Comparison of ENCODE assay signal across 14 cellular contexts in the genomic region with DNA sequence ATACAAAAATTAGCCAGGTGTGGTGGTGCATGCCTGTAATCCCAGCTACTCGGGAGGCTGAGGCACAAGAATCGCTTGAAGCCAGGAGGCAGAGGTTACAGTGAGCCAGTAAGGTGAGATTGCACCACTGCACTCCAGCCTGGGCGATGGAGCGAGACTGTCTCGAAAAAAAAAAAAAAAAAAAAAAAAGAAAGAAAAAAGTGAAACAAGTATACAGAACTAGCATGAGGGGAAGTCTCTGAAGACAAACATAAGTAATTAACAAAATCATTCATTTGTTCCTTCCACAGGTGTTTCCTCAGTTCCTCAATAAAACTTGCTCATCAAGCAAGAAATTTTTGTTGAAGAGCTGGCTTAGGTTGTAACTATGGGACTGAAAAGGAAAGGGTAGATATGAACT. TPM values are rescaled to one million over a fixed set of nuclear protein-coding genes. Genes with fewer than 3 reads are reported as not detected.
DNase-seq lines count a peak whose midpoint lies in the region; ATAC-seq and TF ChIP-seq lines count a peak whose summit lies in the region.
"Had no signal": no experiment of that assay in that cellular context is flagged by ENCODE, and none has a peak within 500 bp of the region (broad histone marks: within the 10 kb centered on the region; RNA-seq: fewer than 3 reads in every experiment).

No MANE protein-coding gene starts in this region.

- no peaks in the 10 kb centered on the region for H3K79me2 ChIP-seq in neural progenitor cell (ENCODE audit: low read depth)

- H3K4me3 Mint-ChIP-seq in activated B cell treated with CpG ODN at 0.5 μM for 24 hours, result peak overlapping the region; percentile 9
- no peak overlapping the region for H3K4me3 Mint-ChIP-seq in mesothelial cell of epicardium
- no peak overlapping the region for H3K4me3 Mint-ChIP-seq in stimulated activated naive B cell treated with anti-CD40 and anti-IgM and Interleukin-4, amounts not matched to agents 10 μg/mL and 1 μg/mL and 100 μg/mL, for 72 hours
- H3K4me3 Mint-ChIP-seq in neural progenitor cell, result no peak overlapping the region
- H3K4me3 Mint-ChIP-seq: CD4-positive, alpha-beta memory T cell had no signal

- H3K4me2 ChIP-seq in BLaER1, result peak overlapping the region; percentile 7
- no peak overlapping the region for H3K4me2 ChIP-seq in neural progenitor cell

- H3K27me3 Mint-ChIP-seq in activated B cell treated with CpG ODN at 0.5 μM for 24 hours (no peaks in the 10 kb centered on the region), mesothelial cell of epicardium (ENCODE audit: low read depth) (no peaks in the 10 kb centered on the region), neural progenitor cell (ENCODE audit: insufficient read depth, low read depth) (no peaks in the 10 kb centered on the region)
- H3K27me3 Mint-ChIP-seq in stimulated activated naive B cell treated with anti-CD40 and anti-IgM and Interleukin-4, amounts not matched to agents 10 μg/mL and 1 μg/mL and 100 μg/mL, for 72 hours, result no peaks in the 10 kb centered on the region
- H3K27me3 Mint-ChIP-seq: CD4-positive, alpha-beta memory T cell had no signal

- no peak overlapping the region for H2AFZ ChIP-seq in neural progenitor cell (replicated peaks)

- H3K4me1 Mint-ChIP-seq in activated B cell treated with CpG ODN at 0.5 μM for 24 hours (peaks cover 46% of the 10 kb centered on the region), mesothelial cell of epicardium (peaks cover 42% of the 10 kb centered on the region), neural progenitor cell (peaks cover 27% of the 10 kb centered on the region)
- H3K4me1 Mint-ChIP-seq in stimulated activated naive B cell treated with anti-CD40 and anti-IgM and Interleukin-4, amounts not matched to agents 10 μg/mL and 1 μg/mL and 100 μg/mL, for 72 hours, result peaks cover 15 to 28% of the 10 kb centered on the region in 2 donors

- H3K36me3 Mint-ChIP-seq in activated B cell treated with CpG ODN at 0.5 μM for 24 hours (ENCODE audit: low read depth) (no peaks in the 10 kb centered on the region), mesothelial cell of epicardium (peaks cover 3% of the 10 kb centered on the region), neural progenitor cell (peaks cover 7% of the 10 kb centered on the region)
- H3K36me3 Mint-ChIP-seq in stimulated activated naive B cell treated with anti-CD40 and anti-IgM and Interleukin-4, amounts not matched to agents 10 μg/mL and 1 μg/mL and 100 μg/mL, for 72 hours, result no peaks in the 10 kb centered on the region
- H3K36me3 Mint-ChIP-seq: CD4-positive, alpha-beta memory T cell had no signal

- H4K20me1 ChIP-seq in BLaER1 (no peaks in the 10 kb centered on the region), neural progenitor cell (ENCODE audit: low read depth) (no peaks in the 10 kb centered on the region)

- no peaks in the 10 kb centered on the region for H3K9me3 ChIP-seq in BLaER1
- H3K9me3 ChIP-seq in neural progenitor cell (ENCODE audit: low read depth), result no peaks in the 10 kb centered on the region

- DNase-seq in activated B cell treated with CpG ODN at 0.5 μM for 24 hours, result no peak
- no peak for DNase-seq in mesothelial cell of epicardium (ENCODE audit: low spot score in 2 of 2, unreplicated experiment in 2 of 2)
- DNase-seq in stimulated activated naive B cell treated with anti-CD40 and anti-IgM and Interleukin-4, amounts not matched to agents 10 μg/mL and 1 μg/mL and 100 μg/mL, for 72 hours, result no peak
- DNase-seq in neural progenitor cell (ENCODE audit: low spot score), result no peak
- no peak for DNase-seq in brain microvascular endothelial cell
- no peak for DNase-seq in NCI-H187 (lab: John Stamatoyannopoulos, UW)
- DNase-seq: CD4-positive, alpha-beta memory T cell; DND-41; GF-D8; GOT3; NCI-H1436 treated with DMSO at 0.1 percent for 48 hours; NCI-H2081 treated with DMSO at 0.1 percent for 48 hours; NCI-H524 had no signal

- no peaks in the 10 kb centered on the region for H3F3A ChIP-seq in neural progenitor cell (ENCODE audit: low read depth)

- CTCF ChIA-PET in activated B cell treated with CpG ODN at 0.5 μM for 24 hours (lab: Charles Lee), result no interaction called here

- intact Hi-C loops in activated B cell treated with CpG ODN at 0.5 μM for 24 hours (cut with micrococcal nuclease), result loop anchor here (1.0 to 10.0 kb wide), 2 partner anchors 52 to 564 kb away; partner anchors contain the start of genes ABCD3 and CNN3

- no peak overlapping the region for H3K9ac ChIP-seq in BLaER1
- no peak overlapping the region for H3K9ac ChIP-seq in neural progenitor cell

- POLR2A ChIA-PET in activated B cell treated with CpG ODN at 0.5 μM for 24 hours (lab: Charles Lee), result interaction anchor here (0.7 kb wide), 1 partner anchor 123 kb away, joined by 5 read pairs; no protein-coding TSS in a partner anchor

- no peak for TF ChIP-seq CTCF in activated B cell treated with CpG ODN at 0.5 μM for 24 hours (IDR thresholded peaks at IDR 0.05)
- TF ChIP-seq CTCF in mesothelial cell of epicardium (IDR thresholded peaks at IDR 0.05; ENCODE audit: unreplicated experiment), result no peak
- no peak for TF ChIP-seq CTCF in neural progenitor cell (IDR thresholded peaks at IDR 0.05)
- no peak for TF ChIP-seq CTCF in brain microvascular endothelial cell (IDR thresholded peaks at IDR 0.05; ENCODE audit: low read depth, low read length, missing control alignments)

- H3K4me1 ChIP-seq in BLaER1 (peaks cover 50% of the 10 kb centered on the region), neural progenitor cell (peaks cover 11% of the 10 kb centered on the region)

- ATAC-seq in activated B cell treated with CpG ODN at 0.5 μM for 24 hours (ENCODE audit: low read depth), result peak; percentile 60
- ATAC-seq in stimulated activated naive B cell treated with anti-CD40 and anti-IgM and Interleukin-4, amounts not matched to agents 10 μg/mL and 1 μg/mL and 100 μg/mL, for 72 hours (replicated peaks), result peak; percentile 68 to 72

- H3K27ac ChIP-seq in BLaER1 (no peak overlapping the region), neural progenitor cell (no peak overlapping the region), brain microvascular endothelial cell (no peak overlapping the region)

- H3K4me3 ChIP-seq in BLaER1 (no peak overlapping the region), neural progenitor cell (no peak overlapping the region), brain microvascular endothelial cell (ENCODE audit: low read depth, low read length) (no peak overlapping the region)

- H3K36me3 ChIP-seq in BLaER1, result no peaks in the 10 kb centered on the region
- no peaks in the 10 kb centered on the region for H3K36me3 ChIP-seq in neural progenitor cell
- H3K36me3 ChIP-seq in brain microvascular endothelial cell (replicated peaks), result no peaks in the 10 kb centered on the region

- peak overlapping the region; percentile 51 for H3K27ac Mint-ChIP-seq in activated B cell treated with CpG ODN at 0.5 μM for 24 hours
- peak overlapping the region; percentile 10 for H3K27ac Mint-ChIP-seq in mesothelial cell of epicardium
- H3K27ac Mint-ChIP-seq in stimulated activated naive B cell treated with anti-CD40 and anti-IgM and Interleukin-4, amounts not matched to agents 10 μg/mL and 1 μg/mL and 100 μg/mL, for 72 hours, result no peak overlapping the region
- H3K27ac Mint-ChIP-seq in neural progenitor cell, result no peak overlapping the region
- H3K27ac Mint-ChIP-seq: CD4-positive, alpha-beta memory T cell had no signal

- H3K9me3 Mint-ChIP-seq in activated B cell treated with CpG ODN at 0.5 μM for 24 hours, result no peaks in the 10 kb centered on the region
- peaks cover 5% of the 10 kb centered on the region for H3K9me3 Mint-ChIP-seq in mesothelial cell of epicardium
- H3K9me3 Mint-ChIP-seq in stimulated activated naive B cell treated with anti-CD40 and anti-IgM and Interleukin-4, amounts not matched to agents 10 μg/mL and 1 μg/mL and 100 μg/mL, for 72 hours, result no peaks in the 10 kb centered on the region
- H3K9me3 Mint-ChIP-seq in neural progenitor cell, result peaks cover 12% of the 10 kb centered on the region
- H3K9me3 Mint-ChIP-seq: CD4-positive, alpha-beta memory T cell had no signal

- H3K27me3 ChIP-seq in BLaER1 (no peaks in the 10 kb centered on the region), neural progenitor cell (no peaks in the 10 kb centered on the region), brain microvascular endothelial cell (replicated peaks) (no peaks in the 10 kb centered on the region)

- in situ Hi-C loops in brain microvascular endothelial cell (cut with HindIII; ENCODE audit: low pct_ligation_motif_present, low sequenced_read_pairs), result no loop called here

RNA-seq across cellular contexts. Expression of gene CNN3, which starts 52.2 kb away (rescaled TPM):
- total RNA-seq in activated B cell treated with CpG ODN at 0.5 μM for 24 hours, result 6.2 and 11.8 TPM in 2 replicates
- total RNA-seq in mesothelial cell of epicardium, result 241 to 260 TPM (median 247 TPM) in 3 replicates
- 477 and 644 TPM in 2 replicates for total RNA-seq in neural progenitor cell (ENCODE audit: low replicate concordance)

Comparison
In these comparisons a context has a peak if more than half of its experiments do, and no peak if none do; other contexts are left out.
1. H3K27ac Mint-ChIP-seq: peak in activated B cell treated with CpG ODN at 0.5 μM for 24 hours (single experiment) and mesothelial cell of epicardium (single experiment); none in stimulated activated naive B cell treated with anti-CD40 and anti-IgM and Interleukin-4, amounts not matched to agents 10 μg/mL and 1 μg/mL and 100 μg/mL, for 72 hours (single experiment) and neural progenitor cell (single experiment).
2. RNA of gene CNN3, which starts 52.2 kb away (total RNA-seq): 477 to 644 TPM in neural progenitor cell and 241 to 260 TPM in mesothelial cell of epicardium; 6.2 to 11.8 TPM in activated B cell treated with CpG ODN at 0.5 μM for 24 hours; every median in the first group is over 10 times any median in the second.